1 cellular context compared by ENCODE assay signal in the genomic region with DNA sequence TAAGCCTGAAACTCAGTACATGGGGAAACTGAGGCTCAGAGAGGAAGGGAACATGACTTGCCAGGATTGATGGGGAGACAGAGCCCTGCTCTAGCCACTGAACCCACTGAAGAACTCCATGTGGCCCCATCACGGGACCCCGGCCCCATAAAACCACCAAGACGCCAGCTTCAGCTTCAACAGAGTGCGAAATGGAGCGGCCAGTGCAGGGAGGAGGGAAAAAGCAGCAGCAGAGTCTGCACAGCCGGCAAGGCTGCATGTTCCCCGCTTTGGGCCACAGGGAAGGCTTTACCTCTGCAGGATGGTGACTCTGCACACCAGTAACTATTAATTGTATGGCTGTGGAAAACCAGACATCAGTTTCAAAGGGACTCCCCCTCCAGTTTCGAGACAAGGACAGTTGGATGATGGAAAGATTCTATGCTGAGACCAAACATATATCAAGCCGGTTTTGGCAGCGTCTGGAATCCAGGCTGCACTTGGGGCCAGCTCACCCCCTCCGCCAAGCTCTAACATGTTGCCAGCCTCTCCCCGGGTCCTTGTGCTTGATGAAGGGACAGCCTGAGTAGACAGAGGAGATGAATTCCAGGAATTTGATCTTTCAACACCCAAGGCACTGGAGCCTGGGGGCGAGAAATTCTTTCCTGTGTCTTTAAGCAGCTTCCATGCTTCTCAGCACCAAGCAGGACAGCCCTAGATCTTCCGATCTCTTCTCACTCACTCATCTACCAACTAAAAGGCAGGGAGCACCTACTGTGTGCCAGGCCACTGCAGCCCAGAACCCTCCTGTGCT.
TF ChIP-seq lines count a peak whose summit lies in the region.

No MANE protein-coding gene starts in this region.

TF ChIP-seq in SK-N-SH treated with all-trans-retinoic acid at 6 μM for 48 hours, 23 proteins besides CTCF, POLR2A, EP300 and RAD21 (continued from another document):
- TF ChIP-seq, protein P1, sequence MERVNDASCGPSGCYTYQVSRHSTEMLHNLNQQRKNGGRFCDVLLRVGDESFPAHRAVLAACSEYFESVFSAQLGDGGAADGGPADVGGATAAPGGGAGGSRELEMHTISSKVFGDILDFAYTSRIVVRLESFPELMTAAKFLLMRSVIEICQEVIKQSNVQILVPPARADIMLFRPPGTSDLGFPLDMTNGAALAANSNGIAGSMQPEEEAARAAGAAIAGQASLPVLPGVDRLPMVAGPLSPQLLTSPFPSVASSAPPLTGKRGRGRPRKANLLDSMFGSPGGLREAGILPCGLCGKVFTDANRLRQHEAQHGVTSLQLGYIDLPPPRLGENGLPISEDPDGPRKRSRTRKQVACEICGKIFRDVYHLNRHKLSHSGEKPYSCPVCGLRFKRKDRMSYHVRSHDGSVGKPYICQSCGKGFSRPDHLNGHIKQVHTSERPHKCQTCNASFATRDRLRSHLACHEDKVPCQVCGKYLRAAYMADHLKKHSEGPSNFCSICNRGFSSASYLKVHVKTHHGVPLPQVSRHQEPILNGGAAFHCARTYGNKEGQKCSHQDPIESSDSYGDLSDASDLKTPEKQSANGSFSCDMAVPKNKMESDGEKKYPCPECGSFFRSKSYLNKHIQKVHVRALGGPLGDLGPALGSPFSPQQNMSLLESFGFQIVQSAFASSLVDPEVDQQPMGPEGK (CRISPR knock-in tag; IDR thresholded peaks at IDR 0.05; ENCODE audit: borderline replicate concordance) = no peak
- no peak for TF ChIP-seq CREB5 (CRISPR knock-in tag; IDR thresholded peaks at IDR 0.05; ENCODE audit: low read depth)
- TF ChIP-seq ZNF565 (CRISPR knock-in tag; conservative IDR thresholded peaks at IDR 0.05; ENCODE audit: low read depth) = no peak
- no peak for TF ChIP-seq OSR1 (CRISPR knock-in tag; IDR thresholded peaks at IDR 0.05)
